Comparison of ENCODE assay signal across 17 cellular contexts in the genomic region with DNA sequence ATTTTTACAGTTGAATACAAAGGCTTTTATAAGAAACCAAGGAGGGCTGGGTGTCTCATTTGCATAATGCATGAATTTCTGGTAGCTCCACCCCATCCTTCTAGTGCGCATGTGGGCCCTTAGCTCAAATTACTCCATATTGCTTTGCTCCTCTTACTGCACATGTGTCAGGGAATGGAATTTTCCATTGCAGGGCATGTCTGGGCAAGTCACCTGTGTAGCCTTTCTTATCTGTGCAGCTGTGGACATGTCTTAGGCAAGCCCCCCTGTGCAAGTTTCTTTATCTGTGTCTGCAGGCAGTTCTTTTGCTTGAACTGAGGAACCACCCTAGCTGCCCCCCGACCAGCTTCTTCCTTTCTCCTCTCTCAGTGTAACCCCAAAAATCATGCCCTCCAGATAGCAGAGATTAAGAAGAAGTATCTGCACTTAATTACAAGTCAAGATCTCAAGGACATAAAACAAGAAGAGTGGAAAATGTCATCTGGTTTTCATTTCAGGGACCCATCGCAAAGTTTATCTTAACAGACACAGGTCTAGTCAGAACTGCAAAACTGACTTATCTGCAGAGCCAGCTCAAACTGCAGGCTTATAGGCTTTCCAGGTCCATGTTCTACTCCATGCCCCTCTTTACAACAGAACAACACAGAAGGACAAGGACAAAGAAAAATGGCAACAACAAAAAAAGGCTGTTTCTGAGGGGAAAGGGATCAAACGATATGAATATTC.
DNase-seq lines count a peak whose midpoint lies in the region; ATAC-seq, FAIRE-seq and TF ChIP-seq lines count a peak whose summit lies in the region.
"Had no signal": no experiment of that assay in that cellular context is flagged by ENCODE, and none has a peak within 500 bp of the region (broad histone marks: within the 10 kb centered on the region; RNA-seq: fewer than 3 reads in every experiment).

No MANE protein-coding gene starts in this region.

- no peaks in the 10 kb centered on the region for H3K27me3 ChIP-seq in bronchial epithelial cell (ENCODE audit: control insufficient read depth, insufficient read depth, low read length)

- DNase-seq in GDM1 (lab: John Stamatoyannopoulos, UW) (peak; percentile 3), KBM-7 (peak; percentile 50), bronchial epithelial cell (ENCODE audit: low read depth) (peak; percentile 81), myocyte (ENCODE audit: low read depth) (peak; percentile 13), NCI-H446 treated with DMSO at 0.1 percent for 48 hours (lab: John Stamatoyannopoulos, UW) (no peak)
- DNase-seq: activated CD4-positive, CD25-positive, alpha-beta regulatory T cell treated with anti-CD3 and anti-CD28 coated beads, Interleukin-2, amount 50 U/mL, for 72 hours; activated T-cell treated with anti-CD3 and anti-CD28 coated beads, Interleukin-2, amount 50 U/mL, for 48 hours; CD4-positive, CD25-positive, alpha-beta regulatory T cell; glutamatergic neuron; natural killer cell; NCI-H2227 treated with DMSO at 0.1 percent for 48 hours; stomach; SW 1271 had no signal

- FAIRE-seq in bronchial epithelial cell (lab: Jason Lieb, UNC): no peak

- H3K36me3 ChIP-seq in bronchial epithelial cell (ENCODE audit: control insufficient read depth, insufficient read depth, low read length): no peaks in the 10 kb centered on the region
- H3K36me3 ChIP-seq: stomach had no signal

- no peak for TF ChIP-seq CTCF in bronchial epithelial cell (IDR thresholded peaks at IDR 0.05; ENCODE audit: insufficient read depth, low read length, severe bottlenecking)

- in situ Hi-C loops in KBM-7 (cut with MboI; ENCODE audit: low pct_unique_long_range_greater_than_20kb, low sequenced_read_pairs): no loop called here

- H3K4me3 ChIP-seq in bronchial epithelial cell (ENCODE audit: low read depth, low read length): no peak overlapping the region
- H3K4me3 ChIP-seq: stomach had no signal

- ATAC-seq in GM18867 (IDR thresholded peaks at IDR 0.05; ENCODE audit: unreplicated experiment): no peak
- ATAC-seq in activated CD4-positive, CD25-positive, alpha-beta regulatory T cell treated with anti-CD3 and anti-CD28 coated beads, Interleukin-2, amount 50 U/mL, for 24 hours: no peak
- ATAC-seq: HCT116, natural killer cell, sciatic nerve had no signal
